In genomic region chr18:10454800-10455550, GRCh38 we compare ENCODE assay signal across 8 cellular contexts. TPM values are rescaled to one million over a fixed set of nuclear protein-coding genes. Genes with fewer than 3 reads are reported as not detected.
DNase-seq lines count a peak whose midpoint lies in the region; ATAC-seq lines count a peak whose summit lies in the region.

No MANE protein-coding gene starts in this region.

- DNase-seq in SK-N-DZ (ENCODE audit: low spot score), result peak; percentile 12
- peak; percentile 49 for DNase-seq in globus pallidus (ENCODE audit: low spot score)
- peak; percentile 82 for DNase-seq in retina
- DNase-seq in NCI-H2029 treated with DMSO at 0.1 percent for 48 hours (lab: John Stamatoyannopoulos, UW), result no peak

- H3K4me1 ChIP-seq in ES-I3 (ENCODE audit: insufficient read depth, low read length), result peaks cover 5% of the 10 kb centered on the region

- peak overlapping the region; percentile 46 for H3K9ac ChIP-seq in ES-I3 (ENCODE audit: low read depth, low read length)

- ATAC-seq in GM18907 (IDR thresholded peaks at IDR 0.05; ENCODE audit: unreplicated experiment), result no peak
- ATAC-seq in HG03460 (IDR thresholded peaks at IDR 0.05; ENCODE audit: unreplicated experiment), result no peak
- no peak for ATAC-seq in GM19023 (IDR thresholded peaks at IDR 0.05; ENCODE audit: unreplicated experiment)

- no peaks in the 10 kb centered on the region for H3K36me3 ChIP-seq in ES-I3 (ENCODE audit: insufficient read depth, low read length)

- 0 out of 2 replicates have a peak, but pooled peaks cover 3% of the 10 kb centered on the region for H3K9me3 ChIP-seq in ES-I3 (ENCODE audit: control insufficient read depth, insufficient read depth, low read length)

RNA-seq across cellular contexts. Expression of gene APCDD1, which starts 0.5 kb away (rescaled TPM):
- polyA plus RNA-seq in SK-N-DZ (2014; cell fraction: cytosol; rRNA removed), result 1.7 and 3.3 TPM in 2 replicates
- polyA plus RNA-seq in SK-N-DZ (2014; cell fraction: nucleus; rRNA removed), result 2.4 and 3.6 TPM in 2 replicates
